Comparison of ENCODE assay signal across 1 cellular context in the genomic region with DNA sequence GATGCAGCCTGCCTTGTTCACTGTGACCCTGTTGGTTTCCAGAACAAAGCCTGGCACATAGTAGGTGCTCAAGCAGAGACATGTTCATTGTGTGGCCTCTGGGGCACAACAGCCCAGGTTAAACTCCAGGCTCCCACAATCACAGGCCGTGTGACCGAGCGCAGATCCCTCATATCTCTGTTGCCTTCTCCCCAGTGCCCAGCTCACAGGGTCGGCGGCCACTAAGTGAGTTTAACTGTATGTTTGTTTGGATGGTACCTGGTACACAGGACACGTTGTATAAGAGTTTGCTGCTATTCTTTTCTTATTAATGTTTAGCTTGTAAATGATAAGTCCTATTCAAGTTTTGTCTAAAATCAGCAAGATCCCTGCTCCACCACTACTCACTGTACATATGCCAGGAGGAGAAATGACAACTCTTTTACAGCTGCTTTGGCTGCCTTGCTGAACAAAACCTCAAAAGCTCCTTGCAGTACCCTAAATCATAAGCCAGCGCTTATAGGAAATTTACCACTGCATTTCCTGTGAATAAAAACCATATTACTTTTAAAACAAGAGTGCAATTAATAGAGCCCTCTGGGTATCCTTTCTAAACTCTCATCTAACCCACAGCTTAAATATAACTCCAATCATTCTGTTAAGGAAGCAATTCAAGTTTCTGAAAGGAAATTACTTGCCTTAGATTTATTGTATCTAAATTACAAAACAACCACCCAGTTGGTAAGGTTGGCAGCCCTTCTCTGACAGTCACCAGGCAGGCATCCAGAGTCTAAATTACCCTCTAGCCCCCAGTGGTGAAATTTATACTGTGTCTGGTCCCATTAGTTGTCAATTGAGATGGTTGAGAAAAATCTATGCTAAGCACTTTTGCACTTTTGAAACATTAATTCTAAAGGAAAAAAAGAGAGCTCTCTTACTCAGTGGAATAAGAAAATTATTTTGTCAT.
TF ChIP-seq lines count a peak whose summit lies in the region.

No MANE protein-coding gene starts in this region.

TF ChIP-seq in neural cell, 6 proteins besides CTCF, POLR2A, EP300 and RAD21 (continued from another document):
- TF ChIP-seq, protein P1, sequence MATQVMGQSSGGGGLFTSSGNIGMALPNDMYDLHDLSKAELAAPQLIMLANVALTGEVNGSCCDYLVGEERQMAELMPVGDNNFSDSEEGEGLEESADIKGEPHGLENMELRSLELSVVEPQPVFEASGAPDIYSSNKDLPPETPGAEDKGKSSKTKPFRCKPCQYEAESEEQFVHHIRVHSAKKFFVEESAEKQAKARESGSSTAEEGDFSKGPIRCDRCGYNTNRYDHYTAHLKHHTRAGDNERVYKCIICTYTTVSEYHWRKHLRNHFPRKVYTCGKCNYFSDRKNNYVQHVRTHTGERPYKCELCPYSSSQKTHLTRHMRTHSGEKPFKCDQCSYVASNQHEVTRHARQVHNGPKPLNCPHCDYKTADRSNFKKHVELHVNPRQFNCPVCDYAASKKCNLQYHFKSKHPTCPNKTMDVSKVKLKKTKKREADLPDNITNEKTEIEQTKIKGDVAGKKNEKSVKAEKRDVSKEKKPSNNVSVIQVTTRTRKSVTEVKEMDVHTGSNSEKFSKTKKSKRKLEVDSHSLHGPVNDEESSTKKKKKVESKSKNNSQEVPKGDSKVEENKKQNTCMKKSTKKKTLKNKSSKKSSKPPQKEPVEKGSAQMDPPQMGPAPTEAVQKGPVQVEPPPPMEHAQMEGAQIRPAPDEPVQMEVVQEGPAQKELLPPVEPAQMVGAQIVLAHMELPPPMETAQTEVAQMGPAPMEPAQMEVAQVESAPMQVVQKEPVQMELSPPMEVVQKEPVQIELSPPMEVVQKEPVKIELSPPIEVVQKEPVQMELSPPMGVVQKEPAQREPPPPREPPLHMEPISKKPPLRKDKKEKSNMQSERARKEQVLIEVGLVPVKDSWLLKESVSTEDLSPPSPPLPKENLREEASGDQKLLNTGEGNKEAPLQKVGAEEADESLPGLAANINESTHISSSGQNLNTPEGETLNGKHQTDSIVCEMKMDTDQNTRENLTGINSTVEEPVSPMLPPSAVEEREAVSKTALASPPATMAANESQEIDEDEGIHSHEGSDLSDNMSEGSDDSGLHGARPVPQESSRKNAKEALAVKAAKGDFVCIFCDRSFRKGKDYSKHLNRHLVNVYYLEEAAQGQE (IDR thresholded peaks at IDR 0.05; ENCODE audit: borderline replicate concordance): no peak
